ENCODE assay signal across 1 cellular context in genomic region chr7:137345799-137346449, GRCh38.
TF ChIP-seq lines count a peak whose summit lies in the region.

No MANE protein-coding gene starts in this region.

TF ChIP-seq in K562, 482 proteins besides CTCF, POLR2A, EP300 and RAD21 (continued from another document and continues in another):
- TF ChIP-seq, protein P1, sequence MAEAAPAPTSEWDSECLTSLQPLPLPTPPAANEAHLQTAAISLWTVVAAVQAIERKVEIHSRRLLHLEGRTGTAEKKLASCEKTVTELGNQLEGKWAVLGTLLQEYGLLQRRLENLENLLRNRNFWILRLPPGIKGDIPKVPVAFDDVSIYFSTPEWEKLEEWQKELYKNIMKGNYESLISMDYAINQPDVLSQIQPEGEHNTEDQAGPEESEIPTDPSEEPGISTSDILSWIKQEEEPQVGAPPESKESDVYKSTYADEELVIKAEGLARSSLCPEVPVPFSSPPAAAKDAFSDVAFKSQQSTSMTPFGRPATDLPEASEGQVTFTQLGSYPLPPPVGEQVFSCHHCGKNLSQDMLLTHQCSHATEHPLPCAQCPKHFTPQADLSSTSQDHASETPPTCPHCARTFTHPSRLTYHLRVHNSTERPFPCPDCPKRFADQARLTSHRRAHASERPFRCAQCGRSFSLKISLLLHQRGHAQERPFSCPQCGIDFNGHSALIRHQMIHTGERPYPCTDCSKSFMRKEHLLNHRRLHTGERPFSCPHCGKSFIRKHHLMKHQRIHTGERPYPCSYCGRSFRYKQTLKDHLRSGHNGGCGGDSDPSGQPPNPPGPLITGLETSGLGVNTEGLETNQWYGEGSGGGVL (CRISPR knock-in tag; IDR thresholded peaks at IDR 0.05) = no peak
- TF ChIP-seq ZC3H8 (IDR thresholded peaks at IDR 0.05) (no peak), STAT5A (IDR thresholded peaks at IDR 0.05; ENCODE audit: borderline replicate concordance, low read length) (no peak), ESRRA (IDR thresholded peaks at IDR 0.05; ENCODE audit: borderline replicate concordance, low read depth) (no peak), E2F3 (CRISPR knock-in tag; IDR thresholded peaks at IDR 0.05) (peak; percentile 96), E4F1 (CRISPR knock-in tag; IDR thresholded peaks at IDR 0.05; ENCODE audit: borderline replicate concordance) (peak; percentile 64; the same call in 1 of the 2 replicates), POLR3A (IDR thresholded peaks at IDR 0.05; ENCODE audit: borderline replicate concordance, extremely low read depth, insufficient read depth, insufficient read length) (no peak), EGR1 (conservative IDR thresholded peaks at IDR 0.05) (no peak), U2AF2 (optimal IDR thresholded peaks at IDR 0.05; ENCODE audit: low read depth, low read length) (no peak), ZNF561 (CRISPR knock-in tag; conservative IDR thresholded peaks at IDR 0.05) (no peak), NFXL1 (CRISPR knock-in tag; IDR thresholded peaks at IDR 0.05) (peak; percentile 92), KHSRP (IDR thresholded peaks at IDR 0.05) (no peak), ZNF134 (CRISPR knock-in tag; conservative IDR thresholded peaks at IDR 0.05) (no peak; the same call in 1 of the 2 replicates), ZNF668 (CRISPR knock-in tag; IDR thresholded peaks at IDR 0.05) (peak; percentile 66; the same call in 1 of the 2 replicates), EHMT2 (IDR thresholded peaks at IDR 0.05) (no peak), ZNF431 (CRISPR knock-in tag; IDR thresholded peaks at IDR 0.05) (no peak), HOXB6 (CRISPR knock-in tag; IDR thresholded peaks at IDR 0.05; ENCODE audit: borderline replicate concordance) (no peak), NCOA4 (IDR thresholded peaks at IDR 0.05; ENCODE audit: partially characterized antibody) (no peak), ZNF644 (tag; IDR thresholded peaks at IDR 0.05; ENCODE audit: low read depth) (peak; percentile 74; the same call in 1 of the 2 replicates), POLR2AphosphoS2 (IDR thresholded peaks at IDR 0.05; ENCODE audit: low read length) (no peak), POLR2G (IDR thresholded peaks at IDR 0.05; ENCODE audit: low read depth, low read length) (no peak), MLX (CRISPR knock-in tag; conservative IDR thresholded peaks at IDR 0.05) (no peak), GABPB2 (CRISPR knock-in tag; conservative IDR thresholded peaks at IDR 0.05) (no peak), ZNF780A (CRISPR knock-in tag; IDR thresholded peaks at IDR 0.05) (no peak), HLTF (IDR thresholded peaks at IDR 0.05) (no peak), POLR2H (tag; IDR thresholded peaks at IDR 0.05; ENCODE audit: low read depth) (no peak), ZNF717 (CRISPR knock-in tag; IDR thresholded peaks at IDR 0.05) (no peak), BRCA1 (IDR thresholded peaks at IDR 0.05) (no peak), BRCA1 (CRISPR knock-in tag; IDR thresholded peaks at IDR 0.05) (no peak), AFF4 (CRISPR knock-in tag; IDR thresholded peaks at IDR 0.05) (no peak), NFIC (IDR thresholded peaks at IDR 0.05) (no peak), ZNF445 (CRISPR knock-in tag; IDR thresholded peaks at IDR 0.05; ENCODE audit: low read depth) (peak; percentile 96), HNRNPH1 (optimal IDR thresholded peaks at IDR 0.05; ENCODE audit: low read depth, low read length) (no peak), SMC3 (conservative IDR thresholded peaks at IDR 0.05; ENCODE audit: insufficient read depth, low read depth, low read length) (no peak), ZNF586 (CRISPR knock-in tag; conservative IDR thresholded peaks at IDR 0.05) (peak; percentile 86)
- TF ChIP-seq, protein P2, sequence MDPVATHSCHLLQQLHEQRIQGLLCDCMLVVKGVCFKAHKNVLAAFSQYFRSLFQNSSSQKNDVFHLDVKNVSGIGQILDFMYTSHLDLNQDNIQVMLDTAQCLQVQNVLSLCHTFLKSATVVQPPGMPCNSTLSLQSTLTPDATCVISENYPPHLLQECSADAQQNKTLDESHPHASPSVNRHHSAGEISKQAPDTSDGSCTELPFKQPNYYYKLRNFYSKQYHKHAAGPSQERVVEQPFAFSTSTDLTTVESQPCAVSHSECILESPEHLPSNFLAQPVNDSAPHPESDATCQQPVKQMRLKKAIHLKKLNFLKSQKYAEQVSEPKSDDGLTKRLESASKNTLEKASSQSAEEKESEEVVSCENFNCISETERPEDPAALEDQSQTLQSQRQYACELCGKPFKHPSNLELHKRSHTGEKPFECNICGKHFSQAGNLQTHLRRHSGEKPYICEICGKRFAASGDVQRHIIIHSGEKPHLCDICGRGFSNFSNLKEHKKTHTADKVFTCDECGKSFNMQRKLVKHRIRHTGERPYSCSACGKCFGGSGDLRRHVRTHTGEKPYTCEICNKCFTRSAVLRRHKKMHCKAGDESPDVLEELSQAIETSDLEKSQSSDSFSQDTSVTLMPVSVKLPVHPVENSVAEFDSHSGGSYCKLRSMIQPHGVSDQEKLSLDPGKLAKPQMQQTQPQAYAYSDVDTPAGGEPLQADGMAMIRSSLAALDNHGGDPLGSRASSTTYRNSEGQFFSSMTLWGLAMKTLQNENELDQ (CRISPR knock-in tag; IDR thresholded peaks at IDR 0.05; ENCODE audit: borderline replicate concordance) = no peak
- TF ChIP-seq, protein P3, sequence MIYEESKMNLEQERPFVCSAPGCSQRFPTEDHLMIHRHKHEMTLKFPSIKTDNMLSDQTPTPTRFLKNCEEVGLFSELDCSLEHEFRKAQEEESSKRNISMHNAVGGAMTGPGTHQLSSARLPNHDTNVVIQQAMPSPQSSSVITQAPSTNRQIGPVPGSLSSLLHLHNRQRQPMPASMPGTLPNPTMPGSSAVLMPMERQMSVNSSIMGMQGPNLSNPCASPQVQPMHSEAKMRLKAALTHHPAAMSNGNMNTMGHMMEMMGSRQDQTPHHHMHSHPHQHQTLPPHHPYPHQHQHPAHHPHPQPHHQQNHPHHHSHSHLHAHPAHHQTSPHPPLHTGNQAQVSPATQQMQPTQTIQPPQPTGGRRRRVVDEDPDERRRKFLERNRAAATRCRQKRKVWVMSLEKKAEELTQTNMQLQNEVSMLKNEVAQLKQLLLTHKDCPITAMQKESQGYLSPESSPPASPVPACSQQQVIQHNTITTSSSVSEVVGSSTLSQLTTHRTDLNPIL (CRISPR knock-in tag; IDR thresholded peaks at IDR 0.05) = peak; percentile 86
- TF ChIP-seq, protein P4, sequence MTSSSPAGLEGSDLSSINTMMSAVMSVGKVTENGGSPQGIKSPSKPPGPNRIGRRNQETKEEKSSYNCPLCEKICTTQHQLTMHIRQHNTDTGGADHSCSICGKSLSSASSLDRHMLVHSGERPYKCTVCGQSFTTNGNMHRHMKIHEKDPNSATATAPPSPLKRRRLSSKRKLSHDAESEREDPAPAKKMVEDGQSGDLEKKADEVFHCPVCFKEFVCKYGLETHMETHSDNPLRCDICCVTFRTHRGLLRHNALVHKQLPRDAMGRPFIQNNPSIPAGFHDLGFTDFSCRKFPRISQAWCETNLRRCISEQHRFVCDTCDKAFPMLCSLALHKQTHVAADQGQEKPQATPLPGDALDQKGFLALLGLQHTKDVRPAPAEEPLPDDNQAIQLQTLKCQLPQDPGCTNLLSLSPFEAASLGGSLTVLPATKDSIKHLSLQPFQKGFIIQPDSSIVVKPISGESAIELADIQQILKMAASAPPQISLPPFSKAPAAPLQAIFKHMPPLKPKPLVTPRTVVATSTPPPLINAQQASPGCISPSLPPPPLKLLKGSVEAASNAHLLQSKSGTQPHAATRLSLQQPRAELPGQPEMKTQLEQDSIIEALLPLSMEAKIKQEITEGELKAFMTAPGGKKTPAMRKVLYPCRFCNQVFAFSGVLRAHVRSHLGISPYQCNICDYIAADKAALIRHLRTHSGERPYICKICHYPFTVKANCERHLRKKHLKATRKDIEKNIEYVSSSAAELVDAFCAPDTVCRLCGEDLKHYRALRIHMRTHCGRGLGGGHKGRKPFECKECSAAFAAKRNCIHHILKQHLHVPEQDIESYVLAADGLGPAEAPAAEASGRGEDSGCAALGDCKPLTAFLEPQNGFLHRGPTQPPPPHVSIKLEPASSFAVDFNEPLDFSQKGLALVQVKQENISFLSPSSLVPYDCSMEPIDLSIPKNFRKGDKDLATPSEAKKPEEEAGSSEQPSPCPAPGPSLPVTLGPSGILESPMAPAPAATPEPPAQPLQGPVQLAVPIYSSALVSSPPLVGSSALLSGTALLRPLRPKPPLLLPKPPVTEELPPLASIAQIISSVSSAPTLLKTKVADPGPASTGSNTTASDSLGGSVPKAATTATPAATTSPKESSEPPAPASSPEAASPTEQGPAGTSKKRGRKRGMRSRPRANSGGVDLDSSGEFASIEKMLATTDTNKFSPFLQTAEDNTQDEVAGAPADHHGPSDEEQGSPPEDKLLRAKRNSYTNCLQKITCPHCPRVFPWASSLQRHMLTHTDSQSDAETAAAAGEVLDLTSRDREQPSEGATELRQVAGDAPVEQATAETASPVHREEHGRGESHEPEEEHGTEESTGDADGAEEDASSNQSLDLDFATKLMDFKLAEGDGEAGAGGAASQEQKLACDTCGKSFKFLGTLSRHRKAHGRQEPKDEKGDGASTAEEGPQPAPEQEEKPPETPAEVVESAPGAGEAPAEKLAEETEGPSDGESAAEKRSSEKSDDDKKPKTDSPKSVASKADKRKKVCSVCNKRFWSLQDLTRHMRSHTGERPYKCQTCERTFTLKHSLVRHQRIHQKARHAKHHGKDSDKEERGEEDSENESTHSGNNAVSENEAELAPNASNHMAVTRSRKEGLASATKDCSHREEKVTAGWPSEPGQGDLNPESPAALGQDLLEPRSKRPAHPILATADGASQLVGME (CRISPR knock-in tag; IDR thresholded peaks at IDR 0.05) = no peak
- TF ChIP-seq, protein P5, sequence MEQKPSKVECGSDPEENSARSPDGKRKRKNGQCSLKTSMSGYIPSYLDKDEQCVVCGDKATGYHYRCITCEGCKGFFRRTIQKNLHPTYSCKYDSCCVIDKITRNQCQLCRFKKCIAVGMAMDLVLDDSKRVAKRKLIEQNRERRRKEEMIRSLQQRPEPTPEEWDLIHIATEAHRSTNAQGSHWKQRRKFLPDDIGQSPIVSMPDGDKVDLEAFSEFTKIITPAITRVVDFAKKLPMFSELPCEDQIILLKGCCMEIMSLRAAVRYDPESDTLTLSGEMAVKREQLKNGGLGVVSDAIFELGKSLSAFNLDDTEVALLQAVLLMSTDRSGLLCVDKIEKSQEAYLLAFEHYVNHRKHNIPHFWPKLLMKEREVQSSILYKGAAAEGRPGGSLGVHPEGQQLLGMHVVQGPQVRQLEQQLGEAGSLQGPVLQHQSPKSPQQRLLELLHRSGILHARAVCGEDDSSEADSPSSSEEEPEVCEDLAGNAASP (IDR thresholded peaks at IDR 0.05) = no peak
- TF ChIP-seq, protein P6, sequence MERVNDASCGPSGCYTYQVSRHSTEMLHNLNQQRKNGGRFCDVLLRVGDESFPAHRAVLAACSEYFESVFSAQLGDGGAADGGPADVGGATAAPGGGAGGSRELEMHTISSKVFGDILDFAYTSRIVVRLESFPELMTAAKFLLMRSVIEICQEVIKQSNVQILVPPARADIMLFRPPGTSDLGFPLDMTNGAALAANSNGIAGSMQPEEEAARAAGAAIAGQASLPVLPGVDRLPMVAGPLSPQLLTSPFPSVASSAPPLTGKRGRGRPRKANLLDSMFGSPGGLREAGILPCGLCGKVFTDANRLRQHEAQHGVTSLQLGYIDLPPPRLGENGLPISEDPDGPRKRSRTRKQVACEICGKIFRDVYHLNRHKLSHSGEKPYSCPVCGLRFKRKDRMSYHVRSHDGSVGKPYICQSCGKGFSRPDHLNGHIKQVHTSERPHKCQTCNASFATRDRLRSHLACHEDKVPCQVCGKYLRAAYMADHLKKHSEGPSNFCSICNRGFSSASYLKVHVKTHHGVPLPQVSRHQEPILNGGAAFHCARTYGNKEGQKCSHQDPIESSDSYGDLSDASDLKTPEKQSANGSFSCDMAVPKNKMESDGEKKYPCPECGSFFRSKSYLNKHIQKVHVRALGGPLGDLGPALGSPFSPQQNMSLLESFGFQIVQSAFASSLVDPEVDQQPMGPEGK (CRISPR knock-in tag; IDR thresholded peaks at IDR 0.05; ENCODE audit: borderline replicate concordance) = peak; percentile 91; the same call in 1 of the 2 replicates
